Comparison of ENCODE assay signal across 11 cellular contexts in genomic region chr22:24954114-24954463, GRCh38. TPM values are rescaled to one million over a fixed set of nuclear protein-coding genes. Genes with fewer than 3 reads are reported as not detected.
DNase-seq lines count a peak whose midpoint lies in the region; ATAC-seq and TF ChIP-seq lines count a peak whose summit lies in the region.
"Had no signal": no experiment of that assay in that cellular context is flagged by ENCODE, and none has a peak within 500 bp of the region (broad histone marks: within the 10 kb centered on the region; RNA-seq: fewer than 3 reads in every experiment).

No MANE protein-coding gene starts in this region.

- H3K27me3 Mint-ChIP-seq in CD4-positive, CD25-positive, alpha-beta regulatory T cell = peaks cover 47% of the 10 kb centered on the region
- H3K27me3 Mint-ChIP-seq in neural crest cell (ENCODE audit: low read depth) = peaks cover 2% of the 10 kb centered on the region

- H3K27ac Mint-ChIP-seq in CD4-positive, CD25-positive, alpha-beta regulatory T cell = no peak overlapping the region
- no peak overlapping the region for H3K27ac Mint-ChIP-seq in neural crest cell (ENCODE audit: unreplicated experiment)
- H3K27ac Mint-ChIP-seq: stimulated activated memory B cell treated with anti-CD40 and anti-IgM and Interleukin-4, amounts not matched to agents 10 μg/mL and 1 μg/mL and 100 μg/mL, for 72 hours had no signal

- H4K20me1 ChIP-seq in PC-3 (ENCODE audit: low read length) = no peaks in the 10 kb centered on the region

- DNase-seq in CD4-positive, CD25-positive, alpha-beta regulatory T cell = no peak
- DNase-seq in PC-3 (no peak), esophagus muscularis mucosa (ENCODE audit: extremely low spot score) (no peak), neural crest cell (ENCODE audit: low read depth, low spot score) (no peak), NCI-H748 treated with DMSO at 0.1 percent for 48 hours (lab: John Stamatoyannopoulos, UW) (no peak), lower leg skin (ENCODE audit: low spot score in 2 of 2) (no peak), NCI-H2171 treated with DMSO at 0.1 percent for 48 hours (lab: John Stamatoyannopoulos, UW) (no peak)
- DNase-seq: activated naive CD4-positive, alpha-beta T cell treated with Interleukin-2 at 50 U/mL for 16 hours had no signal

- 0 out of 2 replicates have a peak, but pooled peaks have one; percentile 13 for TF ChIP-seq CTCF in PC-3 (conservative IDR thresholded peaks at IDR 0.05; ENCODE audit: low read depth, low read length)
- TF ChIP-seq CTCF in esophagus muscularis mucosa (IDR thresholded peaks at IDR 0.05) = no peak
- no peak for TF ChIP-seq CTCF in neural crest cell (conservative IDR thresholded peaks at IDR 0.05)
- TF ChIP-seq CTCF in lower leg skin (IDR thresholded peaks at IDR 0.05) = no peak

- H3K9me3 ChIP-seq in CD4-positive, CD25-positive, alpha-beta regulatory T cell (ENCODE audit: control insufficient read depth in 2 of 2, low read length in 2 of 2) = no peaks in the 10 kb centered on the region
- H3K9me3 ChIP-seq in PC-3 (ENCODE audit: low read length) (no peaks in the 10 kb centered on the region), esophagus muscularis mucosa (no peaks in the 10 kb centered on the region)

- no peak overlapping the region for H3K4me3 ChIP-seq in CD4-positive, CD25-positive, alpha-beta regulatory T cell (ENCODE audit: low read depth, low read length)
- H3K4me3 ChIP-seq in PC-3 (ENCODE audit: low read length) (peak overlapping the region; percentile 98), esophagus muscularis mucosa (peak overlapping the region; percentile 70 to 86 (median 78)), lower leg skin (ENCODE audit: low read depth, poor library complexity, severe bottlenecking) (no peak overlapping the region)

- intact Hi-C loops in PC-3 (cut with micrococcal nuclease) = loop anchor here (5.0 kb wide), 1 partner anchor 73 kb away; no protein-coding TSS in a partner anchor
- intact Hi-C loops in esophagus muscularis mucosa (cut with DNase I) = no loop called here
- intact Hi-C loops in lower leg skin (cut with DNase I; ENCODE audit: low total_unique reads) = loop anchor here (5.0 kb wide), 1 partner anchor 93 kb away; no protein-coding TSS in a partner anchor

- no peak overlapping the region for H2AFZ ChIP-seq in PC-3 (ENCODE audit: low read length)

- H3K4me3 Mint-ChIP-seq in CD4-positive, CD25-positive, alpha-beta regulatory T cell = peak overlapping the region in 3 of 4 donors; percentile 49 to 74 (median 56)
- H3K4me3 Mint-ChIP-seq in neural crest cell = peak overlapping the region; percentile 76
- H3K4me3 Mint-ChIP-seq: stimulated activated memory B cell treated with anti-CD40 and anti-IgM and Interleukin-4, amounts not matched to agents 10 μg/mL and 1 μg/mL and 100 μg/mL, for 72 hours had no signal

- no peak for ATAC-seq in CD4-positive, CD25-positive, alpha-beta regulatory T cell (ENCODE audit: low read depth in 2 of 2)
- ATAC-seq in PC-3 (no peak), GM18909 (IDR thresholded peaks at IDR 0.05; ENCODE audit: poor library complexity, unreplicated experiment) (no peak)
- ATAC-seq: stimulated activated memory B cell treated with anti-CD40 and anti-IgM and Interleukin-4, amounts not matched to agents 10 μg/mL and 1 μg/mL and 100 μg/mL, for 72 hours had no signal

- TF ChIP-seq EP300 in esophagus muscularis mucosa (IDR thresholded peaks at IDR 0.05) = no peak

- POLR2A ChIA-PET in PC-3 (lab: Charles Lee; ENCODE audit: unreplicated experiment) = interaction anchor here (0.8 kb wide), 1 partner anchor 30 kb away, joined by 4 read pairs; no protein-coding TSS in a partner anchor

- no peaks in the 10 kb centered on the region for H3K9me2 ChIP-seq in PC-3 (replicated peaks; ENCODE audit: low read length)

- TF ChIP-seq POLR2A in esophagus muscularis mucosa (IDR thresholded peaks at IDR 0.05; ENCODE audit: low read depth) = no peak
- TF ChIP-seq POLR2A in lower leg skin (IDR thresholded peaks at IDR 0.05) = no peak

- peaks cover 0 to 6% (median 0%) of the 10 kb centered on the region in 7 donors for H3K9me3 Mint-ChIP-seq in CD4-positive, CD25-positive, alpha-beta regulatory T cell
- no peaks in the 10 kb centered on the region for H3K9me3 Mint-ChIP-seq in neural crest cell
- H3K9me3 Mint-ChIP-seq: stimulated activated memory B cell treated with anti-CD40 and anti-IgM and Interleukin-4, amounts not matched to agents 10 μg/mL and 1 μg/mL and 100 μg/mL, for 72 hours had no signal

- H3K27me3 ChIP-seq in CD4-positive, CD25-positive, alpha-beta regulatory T cell (ENCODE audit: control insufficient read depth, insufficient read depth, low read length) = peaks cover 19% of the 10 kb centered on the region
- no peaks in the 10 kb centered on the region for H3K27me3 ChIP-seq in PC-3 (ENCODE audit: low read length)
- H3K27me3 ChIP-seq in esophagus muscularis mucosa = no peaks in the 10 kb centered on the region

- H3K9ac ChIP-seq in PC-3 (ENCODE audit: low read length) = peak overlapping the region; percentile 96

- H3K36me3 Mint-ChIP-seq in CD4-positive, CD25-positive, alpha-beta regulatory T cell = no peaks in the 10 kb centered on the region
- no peaks in the 10 kb centered on the region for H3K36me3 Mint-ChIP-seq in neural crest cell (ENCODE audit: low read depth)
- H3K36me3 Mint-ChIP-seq: stimulated activated memory B cell treated with anti-CD40 and anti-IgM and Interleukin-4, amounts not matched to agents 10 μg/mL and 1 μg/mL and 100 μg/mL, for 72 hours had no signal

- BruUV-seq in PC-3 (replicated peaks; lab: Mats Ljungman, UMichigan) = no TSS peak

- H3F3A ChIP-seq in PC-3 (ENCODE audit: low read length, unreplicated experiment) = no peaks in the 10 kb centered on the region

- no peaks in the 10 kb centered on the region for H3K36me3 ChIP-seq in CD4-positive, CD25-positive, alpha-beta regulatory T cell (ENCODE audit: control insufficient read depth, insufficient read depth, low read length)
- no peaks in the 10 kb centered on the region for H3K36me3 ChIP-seq in PC-3 (ENCODE audit: low read depth, low read length)
- H3K36me3 ChIP-seq in esophagus muscularis mucosa = no peaks in the 10 kb centered on the region

- H3K4me1 ChIP-seq in CD4-positive, CD25-positive, alpha-beta regulatory T cell (ENCODE audit: control insufficient read depth, insufficient read depth, low read length, poor library complexity, severe bottlenecking) = peaks cover 14% of the 10 kb centered on the region
- H3K4me1 ChIP-seq in PC-3 (ENCODE audit: insufficient read depth, low read length) (peaks cover 13% of the 10 kb centered on the region), esophagus muscularis mucosa (peaks cover 15 to 39% (median 24%) of the 10 kb centered on the region in 4 donors)

- H3K27ac ChIP-seq in CD4-positive, CD25-positive, alpha-beta regulatory T cell (ENCODE audit: insufficient read depth, low read length, poor library complexity, severe bottlenecking) = no peak overlapping the region
- H3K27ac ChIP-seq in PC-3 (ENCODE audit: low read length) = peak overlapping the region; percentile 88; the same call in 1 of the 2 replicates
- peak overlapping the region; percentile 76 to 81 (median 79) for H3K27ac ChIP-seq in esophagus muscularis mucosa (replicated peaks in 1 of 4)

- CTCF ChIA-PET in PC-3 (lab: Charles Lee) = no interaction called here

- 63% methylated on average over 4 of the region's 4 CpGs for WGBS in esophagus muscularis mucosa
- 35 to 36% methylated on average over 4 of the region's 4 CpGs for WGBS in lower leg skin, 2 donors

- H3K4me1 Mint-ChIP-seq in CD4-positive, CD25-positive, alpha-beta regulatory T cell = peaks cover 0 to 21% (median 5%) of the 10 kb centered on the region in 4 donors
- H3K4me1 Mint-ChIP-seq in neural crest cell = peaks cover 34% of the 10 kb centered on the region

- H3K4me2 ChIP-seq in PC-3 (ENCODE audit: low read length) = peak overlapping the region; percentile 96

- peaks cover 55% of the 10 kb centered on the region for H3K79me2 ChIP-seq in PC-3 (ENCODE audit: low read length)

RNA-seq across cellular contexts. Expression of gene KIAA1671, which starts 1.6 kb away (rescaled TPM):
- total RNA-seq in CD4-positive, CD25-positive, alpha-beta regulatory T cell = 3.3 TPM
- under 1 TPM in 3 of 4 donors, not detected in 1; 0.21 to 0.80 (median 0.49) TPM for polyA plus RNA-seq in CD4-positive, CD25-positive, alpha-beta regulatory T cell
- 18.6 and 22.1 TPM in 2 replicates for total RNA-seq in PC-3 (2014; rRNA removed)
- 10 to 100 TPM; 14.2 to 34.2 (median 22.6) TPM for total RNA-seq in esophagus muscularis mucosa
- 14.2 and 14.5 TPM in 2 replicates for total RNA-seq in neural crest cell
- 10 to 100 TPM; 60.0 to 87.8 (median 85.1) TPM for total RNA-seq in lower leg skin

RNA-seq across cellular contexts. Expression of gene LHFPL7, which starts 7.6 kb away (rescaled TPM):
- total RNA-seq in CD4-positive, CD25-positive, alpha-beta regulatory T cell = not detected
- polyA plus RNA-seq in CD4-positive, CD25-positive, alpha-beta regulatory T cell = not detected
- not detected in 2 replicates for total RNA-seq in PC-3 (2014; rRNA removed)
- not detected for total RNA-seq in esophagus muscularis mucosa
- not detected in 2 replicates for total RNA-seq in neural crest cell
- 1 to 10 TPM in 2 of 4 donors, under 1 TPM in 1, not detected in 1; 0.42 to 4.2 (median 4.0) TPM for total RNA-seq in lower leg skin
- total RNA-seq: lung had no signal
- polyA plus RNA-seq: lung had no signal

Comparison
In these comparisons a context has a peak if more than half of its experiments do, and no peak if none do; other contexts are left out.
1. H3K4me3 ChIP-seq: peak in PC-3 (single experiment) and esophagus muscularis mucosa (4 of 4); none in CD4-positive, CD25-positive, alpha-beta regulatory T cell (single experiment) and lower leg skin (single experiment).